In genomic region chr7:77580762-77581350, GRCh38 we compare ENCODE assay signal across 17 cellular contexts. TPM values are rescaled to one million over a fixed set of nuclear protein-coding genes. Genes with fewer than 3 reads are reported as not detected.
DNase-seq lines count a peak whose midpoint lies in the region; ATAC-seq and TF ChIP-seq lines count a peak whose summit lies in the region.
"Had no signal": no experiment of that assay in that cellular context is flagged by ENCODE, and none has a peak within 500 bp of the region (broad histone marks: within the 10 kb centered on the region; RNA-seq: fewer than 3 reads in every experiment).

No MANE protein-coding gene starts in this region.

- no peak overlapping the region for H2AK5ac ChIP-seq in IMR-90 (ENCODE audit: low read depth, low read length)

- H3K4me2 ChIP-seq in IMR-90 (ENCODE audit: low read depth, low read length) = no peak overlapping the region

- no peak overlapping the region for H3K56ac ChIP-seq in IMR-90 (ENCODE audit: extremely low read depth, insufficient read depth, low read length)

- H3K14ac ChIP-seq in IMR-90 (replicated peaks; ENCODE audit: low read depth, low read length) = no peak overlapping the region

- H4K91ac ChIP-seq in IMR-90 (ENCODE audit: insufficient read depth, low read depth, low read length) = no peak overlapping the region

- H3K27me3 ChIP-seq in IMR-90 (ENCODE audit: control insufficient read depth, insufficient read depth, low read length) = no peaks in the 10 kb centered on the region
- H3K27me3 ChIP-seq in brain microvascular endothelial cell (replicated peaks) = no peaks in the 10 kb centered on the region
- H3K27me3 ChIP-seq in right atrium auricular region = no peaks in the 10 kb centered on the region
- H3K27me3 ChIP-seq: ovary, spleen had no signal

- H3K27ac ChIP-seq in IMR-90 (ENCODE audit: insufficient read depth, low read length) = peak overlapping the region; percentile 52; the same call in 1 of the 2 replicates
- no peak overlapping the region for H3K27ac ChIP-seq in brain microvascular endothelial cell
- H3K27ac ChIP-seq in right atrium auricular region = no peak overlapping the region
- H3K27ac ChIP-seq: ovary had no signal

- H4K20me1 ChIP-seq in IMR-90 (ENCODE audit: insufficient read depth, low read length) = peaks cover 10% of the 10 kb centered on the region; the same call in 1 of the 2 replicates

- no peak overlapping the region for H4K8ac ChIP-seq in IMR-90 (ENCODE audit: low read depth in 2 of 2, low read length in 2 of 2)

- TF ChIP-seq POLR2A in IMR-90 (IDR thresholded peaks at IDR 0.05; ENCODE audit: low read depth, low read length) = no peak

- no peak overlapping the region for H3K23ac ChIP-seq in IMR-90 (ENCODE audit: low read depth, low read length)

- no peak overlapping the region for H2AFZ ChIP-seq in IMR-90 (replicated peaks; ENCODE audit: low read length, poor library complexity)

- H3K9ac ChIP-seq in IMR-90 (ENCODE audit: low read depth, low read length) = no peak overlapping the region

- no CpG with 5 or more reads among the region's 4 CpGs for WGBS in IMR-90 (ENCODE audit: extremely low coverage in 2 of 2, insufficient read length in 1 of 2), 2 experiments

- in situ Hi-C loops in IMR-90 (cut with MboI; ENCODE audit: low sequenced_read_pairs) (no loop called here), brain microvascular endothelial cell (cut with HindIII; ENCODE audit: low pct_ligation_motif_present, low sequenced_read_pairs) (no loop called here)

- no peak overlapping the region for H2BK120ac ChIP-seq in IMR-90 (ENCODE audit: low read depth, low read length)

- H3K36me3 ChIP-seq in IMR-90 (ENCODE audit: control insufficient read depth, insufficient read depth, low read length) = peaks cover 19% of the 10 kb centered on the region
- peaks cover 35% of the 10 kb centered on the region for H3K36me3 ChIP-seq in brain microvascular endothelial cell (replicated peaks)
- H3K36me3 ChIP-seq in right atrium auricular region = peaks cover 16% of the 10 kb centered on the region
- H3K36me3 ChIP-seq: ovary had no signal

- DNase-seq in DMS53 (lab: John Stamatoyannopoulos, UW) = peak; percentile 65
- DNase-seq in IMR-90 = peak; percentile 66
- peak; percentile 17 for DNase-seq in brain microvascular endothelial cell
- no peak for DNase-seq in nephron progenitor cell
- no peak for DNase-seq in right atrium auricular region (ENCODE audit: low spot score)
- no peak for DNase-seq in cerebellar nuclear complex (lab: John Stamatoyannopoulos, UW)
- DNase-seq in activated T-cell treated with anti-CD3 and anti-CD28 coated beads, Interleukin-2, amount 50 U/mL, for 48 hours = no peak
- no peak for DNase-seq in activated CD4-positive, alpha-beta T cell treated with anti-CD3 and anti-CD28 coated beads, Interleukin-2, amount 50 U/mL, for 48 hours
- DNase-seq: activated CD8-positive, alpha-beta memory T cell treated with anti-CD3 and anti-CD28 coated beads, Interleukin-2, amount 50 U/mL, for 48 hours; activated naive CD4-positive, alpha-beta T cell treated with anti-CD3 and anti-CD28 coated beads, Interleukin-2, amount 10 ng/mL, durations not matched to agents 7 days and 5 days; KG1; NCI-H146; ovary; Right ventricle myocardium superior; spleen; T-helper 2 cell had no signal

- H3K27me3 Mint-ChIP-seq in nephron progenitor cell (ENCODE audit: low read depth, poor library complexity) = no peaks in the 10 kb centered on the region
- H3K27me3 Mint-ChIP-seq: activated naive CD4-positive, alpha-beta T cell treated with anti-CD3 and anti-CD28 coated beads, Interleukin-2, amount 10 ng/mL, durations not matched to agents 7 days and 5 days; stimulated activated naive CD8-positive, alpha-beta T cell treated with anti-CD3 and anti-CD28 coated beads, Interleukin-15, Interleukin-2, amounts not matched to agents 100 ng/mL and 50 ng/mL, for 24 hours had no signal

- CTCF ChIA-PET in IMR-90 (lab: Yijun Ruan, JAX) = interaction anchor here (0.5 kb wide), 1 partner anchor 201 kb away, joined by 4 read pairs; no protein-coding TSS in a partner anchor

- H2AK9ac ChIP-seq in IMR-90 (replicated peaks; ENCODE audit: low read depth, low read length, poor library complexity) = no peak overlapping the region

- no peak overlapping the region for H3K4ac ChIP-seq in IMR-90 (ENCODE audit: low read depth, low read length)

- no peaks in the 10 kb centered on the region for H3K9me3 ChIP-seq in IMR-90 (ENCODE audit: control insufficient read depth, insufficient read depth, low read length)
- no peaks in the 10 kb centered on the region for H3K9me3 ChIP-seq in right atrium auricular region
- H3K9me3 ChIP-seq: ovary, spleen had no signal

- ATAC-seq in IMR-90 (ENCODE audit: low read depth) = peak; percentile 94

- POLR2A ChIA-PET in IMR-90 (lab: Charles Lee; ENCODE audit: unreplicated experiment) = interaction anchor here (0.6 kb wide), 1 partner anchor 249 kb away, joined by 3 read pairs; no protein-coding TSS in a partner anchor

- intact Hi-C loops in IMR-90 (cut with micrococcal nuclease) = loop anchor here (5.0 kb wide), 2 partner anchors 154 to 229 kb away; no protein-coding TSS in a partner anchor

- no peaks in the 10 kb centered on the region for H3K9me3 Mint-ChIP-seq in nephron progenitor cell
- H3K9me3 Mint-ChIP-seq: activated naive CD4-positive, alpha-beta T cell treated with anti-CD3 and anti-CD28 coated beads, Interleukin-2, amount 10 ng/mL, durations not matched to agents 7 days and 5 days; stimulated activated naive CD8-positive, alpha-beta T cell treated with anti-CD3 and anti-CD28 coated beads, Interleukin-15, Interleukin-2, amounts not matched to agents 100 ng/mL and 50 ng/mL, for 24 hours had no signal

- H3K4me3 ChIP-seq in IMR-90 (ENCODE audit: insufficient read depth, low read depth, low read length) (no peak overlapping the region), brain microvascular endothelial cell (ENCODE audit: low read depth, low read length) (no peak overlapping the region), right atrium auricular region (no peak overlapping the region)
- H3K4me3 ChIP-seq: ovary, spleen had no signal

- no TSS peak for BruUV-seq in IMR-90 (replicated peaks; lab: Mats Ljungman, UMichigan)

- TF ChIP-seq RAD21 in IMR-90 (IDR thresholded peaks at IDR 0.05; ENCODE audit: low read length) = no peak

- peaks cover 56% of the 10 kb centered on the region for H3K36me3 Mint-ChIP-seq in nephron progenitor cell (ENCODE audit: low read depth)

- no peak overlapping the region for H2BK20ac ChIP-seq in IMR-90 (ENCODE audit: low read depth, low read length)

- dilution Hi-C loops in IMR-90 (cut with HindIII; ENCODE audit: low sequenced_read_pairs, unreplicated experiment) = no loop called here

- H3K4me1 ChIP-seq in IMR-90 (ENCODE audit: control insufficient read depth, insufficient read depth, low read length) (peaks cover 4% of the 10 kb centered on the region; the same call in 1 of the 2 replicates), right atrium auricular region (no peaks in the 10 kb centered on the region)

- H2BK15ac ChIP-seq in IMR-90 (ENCODE audit: low read depth, low read length) = no peak overlapping the region

- no peak overlapping the region for H2BK5ac ChIP-seq in IMR-90 (ENCODE audit: low read depth, low read length, poor library complexity, severe bottlenecking)

- no peaks in the 10 kb centered on the region for H3K4me1 Mint-ChIP-seq in nephron progenitor cell
- H3K4me1 Mint-ChIP-seq: activated naive CD4-positive, alpha-beta T cell treated with anti-CD3 and anti-CD28 coated beads, Interleukin-2, amount 10 ng/mL, durations not matched to agents 7 days and 5 days had no signal

- peak overlapping the region; percentile 66 for H3K27ac Mint-ChIP-seq in nephron progenitor cell
- H3K27ac Mint-ChIP-seq: activated naive CD4-positive, alpha-beta T cell treated with anti-CD3 and anti-CD28 coated beads, Interleukin-2, amount 10 ng/mL, durations not matched to agents 7 days and 5 days; stimulated activated naive CD8-positive, alpha-beta T cell treated with anti-CD3 and anti-CD28 coated beads, Interleukin-15, Interleukin-2, amounts not matched to agents 100 ng/mL and 50 ng/mL, for 24 hours had no signal

- H3K18ac ChIP-seq in IMR-90 (ENCODE audit: low read depth, low read length) = no peak overlapping the region

- no peak overlapping the region for H3K4me3 Mint-ChIP-seq in nephron progenitor cell
- H3K4me3 Mint-ChIP-seq: activated naive CD4-positive, alpha-beta T cell treated with anti-CD3 and anti-CD28 coated beads, Interleukin-2, amount 10 ng/mL, durations not matched to agents 7 days and 5 days; stimulated activated naive CD8-positive, alpha-beta T cell treated with anti-CD3 and anti-CD28 coated beads, Interleukin-15, Interleukin-2, amounts not matched to agents 100 ng/mL and 50 ng/mL, for 24 hours had no signal

- peaks cover 2 to 32% of the 10 kb centered on the region in 2 experiments; a peak in 3 of 4 replicates for H3K79me1 ChIP-seq in IMR-90 (ENCODE audit: low read depth in 1 of 2, low read length in 2 of 2)

- no peaks in the 10 kb centered on the region for H3K9me1 ChIP-seq in IMR-90 (ENCODE audit: insufficient read depth, low read length)

- H4K5ac ChIP-seq in IMR-90 (ENCODE audit: low read depth, low read length) = no peak overlapping the region

- TF ChIP-seq CTCF in IMR-90 (conservative IDR thresholded peaks at IDR 0.05; ENCODE audit: low read depth, low read length) (no peak), brain microvascular endothelial cell (IDR thresholded peaks at IDR 0.05; ENCODE audit: low read depth, low read length, missing control alignments) (no peak), nephron progenitor cell (IDR thresholded peaks at IDR 0.05) (no peak), right atrium auricular region (IDR thresholded peaks at IDR 0.05) (no peak)

TF ChIP-seq in IMR-90, 13 proteins besides CTCF, POLR2A, EP300 and RAD21:
- TF ChIP-seq MAZ (IDR thresholded peaks at IDR 0.05; ENCODE audit: borderline replicate concordance, low read depth, low read length) (no peak), CEBPB (IDR thresholded peaks at IDR 0.05; ENCODE audit: low read depth, low read length) (peak; percentile 62; the same call in 1 of the 2 replicates), MAFK (IDR thresholded peaks at IDR 0.05; ENCODE audit: low read depth, low read length) (no peak)

RNA-seq across cellular contexts. Expression of gene PTPN12, which starts 43.8 kb away (rescaled TPM):
- total RNA-seq in IMR-90 (2012; rRNA removed) (24.7 and 32.2 TPM in 2 replicates), right atrium auricular region (10 to 100 TPM; 38.8 to 54.2 TPM)
- polyA plus RNA-seq in IMR-90 (2012; rRNA removed) = 28.7 and 31.0 TPM in 2 replicates
- polyA plus RNA-seq in IMR-90 (2012; cell fraction: cytosol; rRNA removed) = 5.7 and 6.4 TPM in 2 replicates
- polyA plus RNA-seq in IMR-90 (2012; cell fraction: nucleus; rRNA removed; ENCODE audit: low replicate concordance) = 5.1 and 67.4 TPM in 2 replicates

Comparison
In these comparisons a context has a peak if more than half of its experiments do, and no peak if none do; other contexts are left out.
1. DNase-seq: peak in DMS53 (single experiment), IMR-90 (single experiment) and brain microvascular endothelial cell (single experiment); none in nephron progenitor cell (single experiment), right atrium auricular region (single experiment), cerebellar nuclear complex (0 of 2), activated T-cell treated with anti-CD3 and anti-CD28 coated beads, Interleukin-2, amount 50 U/mL, for 48 hours (0 of 2) and activated CD4-positive, alpha-beta T cell treated with anti-CD3 and anti-CD28 coated beads, Interleukin-2, amount 50 U/mL, for 48 hours (0 of 2).